ENCODE assay signal across 19 cellular contexts in genomic region chr2:122034797-122035196, GRCh38.
DNase-seq lines count a peak whose midpoint lies in the region; ATAC-seq, FAIRE-seq and TF ChIP-seq lines count a peak whose summit lies in the region.
"Had no signal": no experiment of that assay in that cellular context is flagged by ENCODE, and none has a peak within 500 bp of the region (broad histone marks: within the 10 kb centered on the region; RNA-seq: fewer than 3 reads in every experiment).

No MANE protein-coding gene starts in this region.

- SMC1A ChIA-PET in GM12878 (lab: Charles Lee; ENCODE audit: uncharacterized antibody, unreplicated experiment): no interaction called here

- no peak overlapping the region for H3K9ac ChIP-seq in GM12878 (ENCODE audit: control insufficient read depth, insufficient read depth, low read length)
- H3K9ac ChIP-seq: SK-N-SH had no signal

- no peak for TF ChIP-seq POLR2A in GM12878 (IDR thresholded peaks at IDR 0.05; ENCODE audit: low read depth, low read length)

- H3K4me1 ChIP-seq in GM23338 (ENCODE audit: insufficient read depth): peaks cover 9% of the 10 kb centered on the region
- no peaks in the 10 kb centered on the region for H3K4me1 ChIP-seq in GM12878 (ENCODE audit: control insufficient read depth, insufficient read depth, low read length)
- no peaks in the 10 kb centered on the region for H3K4me1 ChIP-seq in pancreas

- H2AFZ ChIP-seq in GM23338: peak overlapping the region; percentile 76; the same call in 1 of the 2 replicates
- H2AFZ ChIP-seq in GM12878 (ENCODE audit: control insufficient read depth, low read depth, low read length): no peak overlapping the region

- in situ Hi-C loops in GM12878 (cut with MboI): no loop called here

- WGBS in GM12878 (ENCODE audit: insufficient coverage, insufficient replicate concordance, low lambda C conversion rate, missing lambda C conversion rate): 10% methylated on average over 4 of the region's 4 CpGs
- 40 to 45% methylated on average over 4 of the region's 4 CpGs for WGBS in pancreas, 2 donors

- RAD21 ChIA-PET in GM12878 (lab: Charles Lee; ENCODE audit: unreplicated experiment): no interaction called here

- peaks cover 20% of the 10 kb centered on the region for H3K4me1 Mint-ChIP-seq in GM23338
- H3K4me1 Mint-ChIP-seq: B cell had no signal

- intact Hi-C loops in GM12878 (cut with micrococcal nuclease; ENCODE audit: unreplicated experiment): no loop called here
- intact Hi-C loops in pancreas (cut with DNase I): no loop called here

- H4K20me1 ChIP-seq in GM23338 (replicated peaks; ENCODE audit: insufficient read depth): no peaks in the 10 kb centered on the region
- H4K20me1 ChIP-seq in GM12878 (ENCODE audit: control insufficient read depth, insufficient read depth): no peaks in the 10 kb centered on the region

- peaks cover 11% of the 10 kb centered on the region; the same call in 2 of the 3 replicates for H3K9me3 Mint-ChIP-seq in GM23338
- H3K9me3 Mint-ChIP-seq: CD8-positive, alpha-beta T cell had no signal

- H3K9me3 ChIP-seq in GM12878 (replicated peaks; ENCODE audit: control insufficient read depth, insufficient read depth, low read length) (no peaks in the 10 kb centered on the region), pancreas (no peaks in the 10 kb centered on the region)
- H3K9me3 ChIP-seq: SK-N-SH had no signal

- H3K4me3 ChIP-seq in GM23338 (no peak overlapping the region), GM12878 (no peak overlapping the region), pancreas (no peak overlapping the region)

- peaks cover 4% of the 10 kb centered on the region for H3K27me3 Mint-ChIP-seq in GM23338 (ENCODE audit: insufficient read depth, low read depth, poor library complexity)
- H3K27me3 Mint-ChIP-seq: B cell had no signal

- H3K27ac ChIP-seq in GM23338 (ENCODE audit: low read depth) (no peak overlapping the region), GM12878 (ENCODE audit: control insufficient read depth, insufficient read depth) (no peak overlapping the region), RWPE1 (no peak overlapping the region), pancreas (no peak overlapping the region)

- no peaks in the 10 kb centered on the region for H3K79me2 ChIP-seq in GM23338 (replicated peaks; ENCODE audit: insufficient read depth)
- no peaks in the 10 kb centered on the region for H3K79me2 ChIP-seq in GM12878 (ENCODE audit: control insufficient read depth, insufficient read depth, low read length)

- BruUV-seq in GM12878 (replicated peaks; lab: Mats Ljungman, UMichigan): no TSS peak

- H3K4me3 Mint-ChIP-seq in GM23338: no peak overlapping the region
- H3K4me3 Mint-ChIP-seq: B cell; CD8-positive, alpha-beta T cell had no signal

- POLR2A ChIA-PET in GM12878 (lab: Charles Lee): no interaction called here
- POLR2A ChIA-PET in RWPE1 (lab: Yijun Ruan, JAX; ENCODE audit: low non-redundant PET): no interaction called here

- H3K27ac Mint-ChIP-seq in GM23338: no peak overlapping the region
- H3K27ac Mint-ChIP-seq: B cell; CD8-positive, alpha-beta T cell had no signal

- H3K36me3 ChIP-seq in GM23338 (ENCODE audit: insufficient read depth): no peaks in the 10 kb centered on the region
- H3K36me3 ChIP-seq in GM12878 (ENCODE audit: control insufficient read depth in 2 of 2, insufficient read depth in 2 of 2, low read length in 1 of 2): no peaks in the 10 kb centered on the region
- no peaks in the 10 kb centered on the region for H3K36me3 ChIP-seq in pancreas

- FAIRE-seq in GM12878 (lab: Jason Lieb, UNC): no peak
- FAIRE-seq in pancreas (lab: Jason Lieb, UNC): no peak
- FAIRE-seq: D721Med, G401.6, H1 had no signal

- H3F3A ChIP-seq in GM23338 (replicated peaks; ENCODE audit: low read depth): no peaks in the 10 kb centered on the region

- H3K4me2 ChIP-seq in GM23338: peak overlapping the region; percentile 19; the same call in 1 of the 2 replicates
- no peak overlapping the region for H3K4me2 ChIP-seq in GM12878 (ENCODE audit: control insufficient read depth, insufficient read depth)
- H3K4me2 ChIP-seq: SK-N-SH had no signal

- TF ChIP-seq CTCF in GM23338 (conservative IDR thresholded peaks at IDR 0.05; ENCODE audit: low read depth in 2 of 2) (no peak), GM12878 (IDR thresholded peaks at IDR 0.05 in 2 of 3, conservative IDR thresholded peaks at IDR 0.05 in 1 of 3; ENCODE audit: control insufficient read depth in 2 of 3, extremely low read depth in 1 of 3, insufficient read depth in 1 of 3, low read depth in 3 of 3, low read length in 3 of 3) (no peak), RWPE1 (conservative IDR thresholded peaks at IDR 0.05; ENCODE audit: low read depth) (no peak), pancreas (IDR thresholded peaks at IDR 0.05) (no peak)

- TF ChIP-seq EP300 in GM12878 (IDR thresholded peaks at IDR 0.05; ENCODE audit: borderline replicate concordance in 1 of 2, control insufficient read depth in 1 of 2, low read depth in 2 of 2, low read length in 2 of 2): no peak

- CTCF ChIA-PET in GM12878 (lab: Yijun Ruan, JAX): no interaction called here
- CTCF ChIA-PET in RWPE1 (lab: Yijun Ruan, JAX): interaction anchor here (0.6 kb wide), 1 partner anchor 60 kb away, joined by 3 read pairs; no protein-coding TSS in a partner anchor

- peak; percentile 41 for DNase-seq in GM23338 (ENCODE audit: low spot score)
- peak; percentile 63 to 70 for DNase-seq in NCI-H1930 (lab: John Stamatoyannopoulos, UW)
- DNase-seq in GM12878 (ENCODE audit: low read depth, low spot score): peak; percentile 23
- peak; percentile 30 for DNase-seq in retina
- DNase-seq in RWPE1 (ENCODE audit: low spot score): no peak
- no peak for DNase-seq in stimulated activated CD4-positive, alpha-beta T cell treated with anti-CD3 and anti-CD28 coated beads, Interleukin-2, amount 100 ng/mL, for 24 hours
- no peak for DNase-seq in pancreas
- DNase-seq: CD8-positive, alpha-beta T cell; DMS79 treated with DMSO at 0.1 percent for 48 hours; Kasumi-1; NCI-H2029 treated with DMSO at 0.1 percent for 48 hours; NCI-H2227 treated with DMSO at 0.1 percent for 48 hours; NCI-H526 treated with DMSO at 0.1 percent for 48 hours; SK-N-SH had no signal

- H3K27me3 ChIP-seq in GM23338 (ENCODE audit: insufficient read depth) (no peaks in the 10 kb centered on the region), GM12878 (replicated peaks in 1 of 2; ENCODE audit: control insufficient read depth in 2 of 2, insufficient read depth in 2 of 2, low read length in 1 of 2) (no peaks in the 10 kb centered on the region), pancreas (no peaks in the 10 kb centered on the region)

- H3K36me3 Mint-ChIP-seq in GM23338 (ENCODE audit: low read depth): no peaks in the 10 kb centered on the region
- H3K36me3 Mint-ChIP-seq: CD8-positive, alpha-beta T cell had no signal

- H3K9me2 ChIP-seq in GM23338 (ENCODE audit: insufficient read depth): no peaks in the 10 kb centered on the region; the same call in 1 of the 2 replicates
- H3K9me2 ChIP-seq: SK-N-SH had no signal

- TF ChIP-seq RAD21 in GM12878 (IDR thresholded peaks at IDR 0.05; ENCODE audit: insufficient read depth, low read depth, low read length): no peak

- ATAC-seq in GM23338: no peak
- ATAC-seq in GM12878: peak; percentile 48
- no peak for ATAC-seq in pancreas
- ATAC-seq: CD8-positive, alpha-beta T cell; Right ventricle myocardium inferior had no signal

TF ChIP-seq in GM23338, 12 proteins besides CTCF, POLR2A, EP300 and RAD21 (continues in another document):
- TF ChIP-seq EZH2phosphoT487 (IDR thresholded peaks at IDR 0.05; ENCODE audit: unreplicated experiment) (no peak), STAT1 (IDR thresholded peaks at IDR 0.05; ENCODE audit: unreplicated experiment) (no peak), ZNF114 (CRISPR knock-in tag; IDR thresholded peaks at IDR 0.05) (no peak)

TF ChIP-seq in GM12878, 131 proteins besides CTCF, POLR2A, EP300 and RAD21 (continues in another document):
- TF ChIP-seq ZBTB4 (CRISPR knock-in tag; IDR thresholded peaks at IDR 0.05) (no peak), USF1 (IDR thresholded peaks at IDR 0.05; ENCODE audit: borderline replicate concordance, extremely low read length, insufficient read depth, low read depth, low read length) (no peak), IKZF1 (conservative IDR thresholded peaks at IDR 0.05) (peak; percentile 60; the same call in 1 of the 2 replicates), IKZF2 (IDR thresholded peaks at IDR 0.05) (peak; percentile 55 to 61; a peak in 2 of 4 replicates), DPF2 (IDR thresholded peaks at IDR 0.05) (peak; percentile 16; the same call in 1 of the 2 replicates), MEF2B (IDR thresholded peaks at IDR 0.05; ENCODE audit: partially characterized antibody, poor library complexity, severe bottlenecking) (peak; percentile 32)

Comparison
In these comparisons a context has a peak if more than half of its experiments do, and no peak if none do; other contexts are left out.
1. DNase-seq: peak in GM23338 (single experiment), NCI-H1930 (2 of 2), GM12878 (single experiment) and retina (single experiment); none in RWPE1 (single experiment), stimulated activated CD4-positive, alpha-beta T cell treated with anti-CD3 and anti-CD28 coated beads, Interleukin-2, amount 100 ng/mL, for 24 hours (0 of 2) and pancreas (0 of 6).